Comparison of ENCODE assay signal across 8 cellular contexts in the genomic region with DNA sequence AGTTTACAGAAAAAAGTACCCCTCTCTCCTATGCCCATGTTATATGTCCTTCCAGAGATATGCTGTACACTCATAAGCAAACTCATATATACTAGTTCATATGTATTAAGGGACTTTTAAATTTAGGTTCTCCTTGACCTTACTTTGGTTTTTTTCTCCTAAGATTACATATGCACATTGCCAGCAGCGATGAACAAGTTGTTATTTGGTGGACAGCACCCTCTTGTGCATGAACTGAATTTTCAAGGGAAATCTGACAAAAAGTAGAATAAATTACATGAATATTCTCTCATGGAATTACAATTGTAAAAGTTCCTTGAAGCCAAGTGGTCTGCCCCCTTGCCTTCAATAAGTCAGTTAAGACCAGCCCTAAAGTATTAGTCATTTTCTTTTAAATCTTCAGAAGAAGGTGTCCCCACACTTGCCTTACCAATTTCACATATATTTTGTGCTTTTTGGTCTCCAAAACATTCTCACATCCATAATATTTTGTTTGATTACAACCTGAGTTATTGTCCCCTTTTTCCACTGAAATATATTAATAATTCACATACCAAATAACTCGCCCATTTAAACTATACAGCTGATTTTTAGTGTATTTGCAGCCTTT. TPM values are rescaled to one million over a fixed set of nuclear protein-coding genes. Genes with fewer than 3 reads are reported as not detected.
DNase-seq lines count a peak whose midpoint lies in the region; ATAC-seq and TF ChIP-seq lines count a peak whose summit lies in the region.

No MANE protein-coding gene starts in this region.

- H3K79me2 ChIP-seq in OCI-LY1 (ENCODE audit: insufficient read depth, low read length), result no peaks in the 10 kb centered on the region

- H4K20me1 ChIP-seq in OCI-LY1 (ENCODE audit: insufficient read depth, low read length), result no peaks in the 10 kb centered on the region

- no peaks in the 10 kb centered on the region for H3K4me1 Mint-ChIP-seq in activated CD4-positive, alpha-beta T cell treated with anti-CD3 and anti-CD28 coated beads, Interleukin-2, amount 10 ng/mL, durations not matched to agents 24 days and 14 days

- no peak overlapping the region for H3K4me3 Mint-ChIP-seq in activated CD4-positive, alpha-beta T cell treated with anti-CD3 and anti-CD28 coated beads, Interleukin-2, amount 10 ng/mL, durations not matched to agents 24 days and 14 days

- no peaks in the 10 kb centered on the region for H3K9me2 ChIP-seq in OCI-LY1 (ENCODE audit: low read depth, low read length)

- H3K27ac Mint-ChIP-seq in activated CD4-positive, alpha-beta T cell treated with anti-CD3 and anti-CD28 coated beads, Interleukin-2, amount 10 ng/mL, durations not matched to agents 24 days and 14 days, result no peak overlapping the region

- H3K4me1 ChIP-seq in OCI-LY1 (ENCODE audit: insufficient read depth, low read length, severe bottlenecking), result no peaks in the 10 kb centered on the region
- H3K4me1 ChIP-seq in mucosa of descending colon (ENCODE audit: low read depth), result no peaks in the 10 kb centered on the region

- no peak overlapping the region for H2AFZ ChIP-seq in OCI-LY1 (ENCODE audit: low read length)

- H3K4me3 ChIP-seq in OCI-LY1 (ENCODE audit: low read depth, low read length, poor library complexity, severe bottlenecking) (no peak overlapping the region), epithelial cell of esophagus (ENCODE audit: low read length) (no peak overlapping the region), mucosa of descending colon (no peak overlapping the region)

- no peak overlapping the region for H3K27ac ChIP-seq in OCI-LY1 (ENCODE audit: low read depth, low read length, poor library complexity, severe bottlenecking)

- no peaks in the 10 kb centered on the region for H3K36me3 ChIP-seq in OCI-LY1 (ENCODE audit: insufficient read depth, low read length)
- H3K36me3 ChIP-seq in mucosa of descending colon (ENCODE audit: low read depth), result no peaks in the 10 kb centered on the region

- peaks cover 15% of the 10 kb centered on the region for H3K27me3 Mint-ChIP-seq in activated CD4-positive, alpha-beta T cell treated with anti-CD3 and anti-CD28 coated beads, Interleukin-2, amount 10 ng/mL, durations not matched to agents 24 days and 14 days

- H3K9me3 Mint-ChIP-seq in activated CD4-positive, alpha-beta T cell treated with anti-CD3 and anti-CD28 coated beads, Interleukin-2, amount 10 ng/mL, durations not matched to agents 24 days and 14 days, result no peaks in the 10 kb centered on the region

- no peaks in the 10 kb centered on the region for H3K9me3 ChIP-seq in OCI-LY1 (ENCODE audit: low read length)
- H3K9me3 ChIP-seq in mucosa of descending colon, result no peaks in the 10 kb centered on the region

- H3K27me3 ChIP-seq in OCI-LY1 (ENCODE audit: insufficient read depth, low read length), result no peaks in the 10 kb centered on the region

- no peaks in the 10 kb centered on the region for H3K36me3 Mint-ChIP-seq in activated CD4-positive, alpha-beta T cell treated with anti-CD3 and anti-CD28 coated beads, Interleukin-2, amount 10 ng/mL, durations not matched to agents 24 days and 14 days (ENCODE audit: low read depth)

- intact Hi-C loops in activated CD4-positive, alpha-beta T cell treated with anti-CD3 and anti-CD28 coated beads, Interleukin-2, amount 10 ng/mL, durations not matched to agents 24 days and 14 days (cut with micrococcal nuclease), result loop anchor here (2.0 kb wide), 1 partner anchor 84 kb away; no protein-coding TSS in a partner anchor
- intact Hi-C loops in mucosa of descending colon (cut with DNase I, micrococcal nuclease), result loop anchor here (5.0 to 10.0 kb wide), 2 partner anchors 276 to 278 kb away; no protein-coding TSS in a partner anchor

- peak; percentile 71 for ATAC-seq in HG02885 (IDR thresholded peaks at IDR 0.05; ENCODE audit: poor library complexity, unreplicated experiment)
- ATAC-seq in mucosa of descending colon, result peak; percentile 39
- ATAC-seq in GM19328 (IDR thresholded peaks at IDR 0.05; ENCODE audit: unreplicated experiment), result no peak

- DNase-seq in activated CD4-positive, alpha-beta T cell treated with anti-CD3 and anti-CD28 coated beads, Interleukin-2, amount 10 ng/mL, durations not matched to agents 24 days and 14 days, result peak; percentile 65
- no peak for DNase-seq in activated CD4-positive, alpha-beta T cell treated with anti-CD3 and anti-CD28 coated beads, Interleukin-2, amount 50 U/mL, for 4 hours
- peak; percentile 57 for DNase-seq in epithelial cell of esophagus (ENCODE audit: low read depth)
- peak in 1 of 3 donors; percentile 44 for DNase-seq in mucosa of descending colon
- DNase-seq in NK-92 treated with Interleukin-12 subunit alpha and Interleukin-12 subunit beta, amount 100 ng/mL, for 24 hours (lab: John Stamatoyannopoulos, UW), result no peak

- no peaks in the 10 kb centered on the region for H3F3A ChIP-seq in OCI-LY1 (ENCODE audit: insufficient read depth, low read length)

- H3K4me2 ChIP-seq in OCI-LY1 (ENCODE audit: low read length), result no peak overlapping the region

- TF ChIP-seq CTCF in OCI-LY1 (IDR thresholded peaks at IDR 0.05; ENCODE audit: low read length) (peak; percentile 52), epithelial cell of esophagus (IDR thresholded peaks at IDR 0.05; ENCODE audit: insufficient read depth, low read depth, low read length, missing control alignments) (peak; percentile 67), mucosa of descending colon (IDR thresholded peaks at IDR 0.05) (peak; percentile 15)

- H3K9ac ChIP-seq in OCI-LY1 (ENCODE audit: low read length), result no peak overlapping the region

RNA-seq across cellular contexts. Expression of a gene that starts 30.6 kb away (rescaled TPM):
- 59.0 and 60.6 TPM in 2 replicates for total RNA-seq in activated CD4-positive, alpha-beta T cell treated with anti-CD3 and anti-CD28 coated beads, Interleukin-2, amount 10 ng/mL, durations not matched to agents 24 days and 14 days
- total RNA-seq in mucosa of descending colon, result 10 to 100 TPM; 27.9 to 45.9 (median 30.5) TPM

Comparison
In these comparisons a context has a peak if more than half of its experiments do, and no peak if none do; other contexts are left out.
1. DNase-seq: peak in activated CD4-positive, alpha-beta T cell treated with anti-CD3 and anti-CD28 coated beads, Interleukin-2, amount 10 ng/mL, durations not matched to agents 24 days and 14 days (single experiment) and epithelial cell of esophagus (single experiment); none in activated CD4-positive, alpha-beta T cell treated with anti-CD3 and anti-CD28 coated beads, Interleukin-2, amount 50 U/mL, for 4 hours (0 of 2) and NK-92 treated with Interleukin-12 subunit alpha and Interleukin-12 subunit beta, amount 100 ng/mL, for 24 hours (single experiment).
2. CTCF ChIP-seq: peak in every context shown above with its lines; median percentile 67 in epithelial cell of esophagus; 52 in OCI-LY1; 15 in mucosa of descending colon.